ENCODE assay signal across 11 cellular contexts in genomic region chr3:47225310-47225906, GRCh38. TPM values are rescaled to one million over a fixed set of nuclear protein-coding genes. Genes with fewer than 3 reads are reported as not detected.
DNase-seq lines count a peak whose midpoint lies in the region; FAIRE-seq and TF ChIP-seq lines count a peak whose summit lies in the region.
"Had no signal": no experiment of that assay in that cellular context is flagged by ENCODE, and none has a peak within 500 bp of the region (broad histone marks: within the 10 kb centered on the region; RNA-seq: fewer than 3 reads in every experiment).

No MANE protein-coding gene starts in this region.

- H3K27me3 ChIP-seq in HL-60 (ENCODE audit: insufficient read depth, poor library complexity, severe bottlenecking), result no peaks in the 10 kb centered on the region
- H3K27me3 ChIP-seq: stomach had no signal

- TF ChIP-seq CTCF in AG09309 (IDR thresholded peaks at IDR 0.05; ENCODE audit: control insufficient read depth, insufficient read depth, low read depth, low read length, missing control alignments), result no peak
- TF ChIP-seq CTCF in HL-60 (IDR thresholded peaks at IDR 0.05; ENCODE audit: insufficient read depth, low read length), result no peak

- H3K27ac ChIP-seq in HL-60 (replicated peaks), result peak overlapping the region; percentile 20; the same call in 1 of the 2 replicates
- H3K27ac ChIP-seq: stomach had no signal

- DNase-seq in AG09309 (ENCODE audit: low read depth) (peak; percentile 32), GM19239 (ENCODE audit: insufficient read length, low spot score) (peak; percentile 40), HL-60 (ENCODE audit: low read depth in 1 of 2, low spot score in 1 of 2) (peak; percentile 15 to 72), dedifferentiated amniotic fluid mesenchymal stem cell (ENCODE audit: extremely low spot score) (peak; percentile 65), NCI-H446 (lab: John Stamatoyannopoulos, UW) (no peak), NCI-H526 treated with DMSO at 0.1 percent for 48 hours (lab: John Stamatoyannopoulos, UW) (no peak), SK-N-DZ (ENCODE audit: low spot score) (no peak)
- DNase-seq in stimulated activated CD4-positive, alpha-beta T cell treated with anti-CD3 and anti-CD28 coated beads, Interleukin-1b, Interleukin-23, amount 100 ng/mL, for 48 hours, result no peak
- DNase-seq: cortex of kidney, islet precursor cell, stomach had no signal

- H3K4me3 ChIP-seq in AG09309 (ENCODE audit: control insufficient read depth, low read depth, low read length) (no peak overlapping the region), HL-60 (replicated peaks; ENCODE audit: insufficient read depth, low read length) (no peak overlapping the region)
- H3K4me3 ChIP-seq: stomach had no signal

- FAIRE-seq in GM19239 (lab: Jason Lieb, UNC), result peak; percentile 75

RNA-seq across cellular contexts. Expression of gene KIF9, which starts 57.2 kb away (rescaled TPM):
- polyA plus RNA-seq in SK-N-DZ (2014; cell fraction: cytosol; rRNA removed), result 4.1 and 5.2 TPM in 2 replicates
- 6.9 and 9.3 TPM in 2 replicates for polyA plus RNA-seq in SK-N-DZ (2014; cell fraction: nucleus; rRNA removed)

RNA-seq across cellular contexts. Expression of gene KLHL18, which starts 57.3 kb away (rescaled TPM):
- 11.8 and 23.9 TPM in 2 replicates for polyA plus RNA-seq in SK-N-DZ (2014; cell fraction: cytosol; rRNA removed)
- polyA plus RNA-seq in SK-N-DZ (2014; cell fraction: nucleus; rRNA removed), result 10.5 and 15.3 TPM in 2 replicates

Comparison
In these comparisons a context has a peak if more than half of its experiments do, and no peak if none do; other contexts are left out.
1. DNase-seq: peak in AG09309 (single experiment), GM19239 (single experiment), HL-60 (2 of 2) and dedifferentiated amniotic fluid mesenchymal stem cell (single experiment); none in stimulated activated CD4-positive, alpha-beta T cell treated with anti-CD3 and anti-CD28 coated beads, Interleukin-1b, Interleukin-23, amount 100 ng/mL, for 48 hours (single experiment), NCI-H446 (0 of 2), NCI-H526 treated with DMSO at 0.1 percent for 48 hours (single experiment) and SK-N-DZ (single experiment).